ENCODE assay signal across 13 cellular contexts in the genomic region with DNA sequence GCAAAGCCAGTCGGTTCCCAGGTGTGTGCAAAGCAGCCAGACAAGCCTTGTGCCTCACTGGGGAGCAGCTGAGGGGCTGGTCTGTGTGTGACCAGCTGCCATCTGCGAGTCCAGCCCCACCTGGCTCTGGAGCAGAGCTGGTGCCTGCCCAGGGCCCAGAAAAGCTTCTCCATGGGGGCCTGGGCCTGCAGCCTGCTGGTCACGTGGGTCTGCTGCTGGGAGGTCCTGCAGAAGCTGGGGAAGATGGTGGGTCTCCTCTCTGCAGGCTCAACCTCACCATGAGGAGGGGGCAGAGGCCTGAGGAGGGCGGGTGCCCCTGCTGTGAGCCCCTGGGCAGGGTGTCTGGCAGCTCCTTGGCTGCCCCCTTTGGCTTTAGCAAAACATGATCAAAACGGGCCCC.
DNase-seq lines count a peak whose midpoint lies in the region; TF ChIP-seq lines count a peak whose summit lies in the region.
"Had no signal": no experiment of that assay in that cellular context is flagged by ENCODE, and none has a peak within 500 bp of the region (broad histone marks: within the 10 kb centered on the region; RNA-seq: fewer than 3 reads in every experiment).

No MANE protein-coding gene starts in this region.

- no peaks in the 10 kb centered on the region for H3K4me1 Mint-ChIP-seq in activated CD4-positive, alpha-beta T cell treated with anti-CD3 and anti-CD28 coated beads, Interleukin-2, amount 10 ng/mL, durations not matched to agents 24 days and 14 days
- H3K4me1 Mint-ChIP-seq: CD14-positive monocyte had no signal

- intact Hi-C loops in activated CD4-positive, alpha-beta T cell treated with anti-CD3 and anti-CD28 coated beads, Interleukin-2, amount 10 ng/mL, durations not matched to agents 24 days and 14 days (cut with micrococcal nuclease): no loop called here
- intact Hi-C loops in head of caudate nucleus (cut with DNase I): no loop called here

- H3K4me3 Mint-ChIP-seq in activated CD4-positive, alpha-beta T cell treated with anti-CD3 and anti-CD28 coated beads, Interleukin-2, amount 10 ng/mL, durations not matched to agents 24 days and 14 days: no peak overlapping the region
- H3K4me3 Mint-ChIP-seq: CD8-positive, alpha-beta T cell had no signal

- H3K27me3 Mint-ChIP-seq in activated CD4-positive, alpha-beta T cell treated with anti-CD3 and anti-CD28 coated beads, Interleukin-2, amount 10 ng/mL, durations not matched to agents 24 days and 14 days: peaks cover 2% of the 10 kb centered on the region

- TF ChIP-seq EP300 in Ishikawa (IDR thresholded peaks at IDR 0.05; ENCODE audit: borderline replicate concordance): no peak

- no peaks in the 10 kb centered on the region for H3K36me3 Mint-ChIP-seq in activated CD4-positive, alpha-beta T cell treated with anti-CD3 and anti-CD28 coated beads, Interleukin-2, amount 10 ng/mL, durations not matched to agents 24 days and 14 days (ENCODE audit: low read depth)
- H3K36me3 Mint-ChIP-seq: CD14-positive monocyte; CD8-positive, alpha-beta T cell had no signal

- DNase-seq in SHP77 (lab: John Stamatoyannopoulos, UW) (peak; percentile 47 to 57), SHP77 treated with DMSO at 0.1 percent for 48 hours (lab: John Stamatoyannopoulos, UW) (no peak), cerebellar cortex (ENCODE audit: low spot score) (peak; percentile 68), head of caudate nucleus (no peak)
- DNase-seq in activated CD4-positive, alpha-beta T cell treated with anti-CD3 and anti-CD28 coated beads, Interleukin-2, amount 10 ng/mL, durations not matched to agents 24 days and 14 days: no peak
- DNase-seq: BE2C; Caco-2; CD8-positive, alpha-beta T cell; DND-41; GF-D8; GM23248 had no signal

- no peaks in the 10 kb centered on the region for H3K9me3 Mint-ChIP-seq in activated CD4-positive, alpha-beta T cell treated with anti-CD3 and anti-CD28 coated beads, Interleukin-2, amount 10 ng/mL, durations not matched to agents 24 days and 14 days
- H3K9me3 Mint-ChIP-seq: CD14-positive monocyte; CD8-positive, alpha-beta T cell had no signal

- no peak overlapping the region for H3K27ac Mint-ChIP-seq in activated CD4-positive, alpha-beta T cell treated with anti-CD3 and anti-CD28 coated beads, Interleukin-2, amount 10 ng/mL, durations not matched to agents 24 days and 14 days
- H3K27ac Mint-ChIP-seq: CD14-positive monocyte; CD8-positive, alpha-beta T cell had no signal

- TF ChIP-seq RAD21 in Ishikawa (IDR thresholded peaks at IDR 0.05; ENCODE audit: low read depth): no peak

TF ChIP-seq in Ishikawa, 13 proteins besides CTCF, POLR2A, EP300 and RAD21:
- TF ChIP-seq, protein P1, sequence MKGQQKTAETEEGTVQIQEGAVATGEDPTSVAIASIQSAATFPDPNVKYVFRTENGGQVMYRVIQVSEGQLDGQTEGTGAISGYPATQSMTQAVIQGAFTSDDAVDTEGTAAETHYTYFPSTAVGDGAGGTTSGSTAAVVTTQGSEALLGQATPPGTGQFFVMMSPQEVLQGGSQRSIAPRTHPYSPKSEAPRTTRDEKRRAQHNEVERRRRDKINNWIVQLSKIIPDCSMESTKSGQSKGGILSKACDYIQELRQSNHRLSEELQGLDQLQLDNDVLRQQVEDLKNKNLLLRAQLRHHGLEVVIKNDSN (IDR thresholded peaks at IDR 0.05): 0 out of 2 replicates have a peak, but pooled peaks have one; percentile 49
- no peak for TF ChIP-seq CREB1 (IDR thresholded peaks at IDR 0.05; ENCODE audit: low read depth)

Comparison
In these comparisons a context has a peak if more than half of its experiments do, and no peak if none do; other contexts are left out.
1. DNase-seq: peak in SHP77 (2 of 2) and cerebellar cortex (single experiment); none in SHP77 treated with DMSO at 0.1 percent for 48 hours (single experiment), activated CD4-positive, alpha-beta T cell treated with anti-CD3 and anti-CD28 coated beads, Interleukin-2, amount 10 ng/mL, durations not matched to agents 24 days and 14 days (single experiment) and head of caudate nucleus (0 of 42).